16 cellular contexts compared by ENCODE assay signal in genomic region chr12:44431647-44432352, GRCh38.
A peak's percentile ranks its signal among the peaks of the same experiment; 100 is the strongest.
DNase-seq lines count a peak whose midpoint lies in the region; ATAC-seq, FAIRE-seq and TF ChIP-seq lines count a peak whose summit lies in the region.
"Had no signal": no experiment of that assay in that cellular context is flagged by ENCODE, and none has a peak within 500 bp of the region (broad histone marks: within the 10 kb centered on the region; RNA-seq: fewer than 3 reads in every experiment).

No MANE protein-coding gene starts in this region.

- H3K27ac ChIP-seq in ascending aorta, result no peak overlapping the region
- no peak overlapping the region for H3K27ac ChIP-seq in right lobe of liver
- H3K27ac ChIP-seq: Peyer's patch, transverse colon had no signal

- H3K4me1 ChIP-seq in ascending aorta (no peaks in the 10 kb centered on the region), right lobe of liver (no peaks in the 10 kb centered on the region)
- H3K4me1 ChIP-seq: HAP-1, Peyer's patch, transverse colon had no signal

- no peak for FAIRE-seq in H54 (lab: Jason Lieb, UNC)

- DNase-seq in NCI-H128 (lab: John Stamatoyannopoulos, UW; ENCODE audit: unreplicated experiment) (no peak), H54 (ENCODE audit: insufficient read length, low spot score) (no peak), ascending aorta (ENCODE audit: low spot score in 2 of 2) (no peak), right lobe of liver (no peak)
- DNase-seq: activated CD8-positive, alpha-beta memory T cell treated with anti-CD3 and anti-CD28 coated beads, Interleukin-2, amount 10 ng/mL, durations not matched to agents 7 days and 5 days; cortex of kidney; naive thymus-derived CD4-positive, alpha-beta T cell; NCI-H2107; Peyer's patch; T1000; transverse colon had no signal

- intact Hi-C loops in ascending aorta (cut with DNase I), result no loop called here
- intact Hi-C loops in right lobe of liver (cut with DNase I), result no loop called here

- ATAC-seq in GM18517 (IDR thresholded peaks at IDR 0.05; ENCODE audit: unreplicated experiment) (peak; percentile 89), GM21367 (IDR thresholded peaks at IDR 0.05; ENCODE audit: unreplicated experiment) (peak; percentile 78), HG02938 (IDR thresholded peaks at IDR 0.05; ENCODE audit: unreplicated experiment) (peak; percentile 84), HG03558 (IDR thresholded peaks at IDR 0.05; ENCODE audit: extremely low read depth, unreplicated experiment) (peak; percentile 85), right lobe of liver (no peak)
- ATAC-seq: activated CD8-positive, alpha-beta memory T cell treated with anti-CD3 and anti-CD28 coated beads, Interleukin-2, amount 10 ng/mL, durations not matched to agents 7 days and 5 days; naive thymus-derived CD4-positive, alpha-beta T cell had no signal

- 55% methylated on average over 10 of the region's 10 CpGs for WGBS in right lobe of liver (ENCODE audit: insufficient coverage, low coverage, low lambda C conversion rate, missing lambda C conversion rate)

- H3K27me3 ChIP-seq in ascending aorta, result no peaks in the 10 kb centered on the region
- no peaks in the 10 kb centered on the region for H3K27me3 ChIP-seq in right lobe of liver
- H3K27me3 ChIP-seq: Peyer's patch, transverse colon had no signal

- H3K4me3 ChIP-seq in ascending aorta (no peak overlapping the region), right lobe of liver (no peak overlapping the region)
- H3K4me3 ChIP-seq: HAP-1, Peyer's patch, transverse colon had no signal

- H3K9me3 ChIP-seq in ascending aorta, result no peaks in the 10 kb centered on the region
- H3K9me3 ChIP-seq in right lobe of liver, result no peaks in the 10 kb centered on the region
- H3K9me3 ChIP-seq: HAP-1, Peyer's patch, transverse colon had no signal

- H3K36me3 ChIP-seq in ascending aorta (no peaks in the 10 kb centered on the region), right lobe of liver (no peaks in the 10 kb centered on the region)
- H3K36me3 ChIP-seq: HAP-1, Peyer's patch, transverse colon had no signal

- no peak for TF ChIP-seq CTCF in ascending aorta (IDR thresholded peaks at IDR 0.05)
- TF ChIP-seq CTCF in right lobe of liver (IDR thresholded peaks at IDR 0.05), result no peak

- TF ChIP-seq POLR2A in H54 (IDR thresholded peaks at IDR 0.05; ENCODE audit: low read depth, low read length) (no peak), right lobe of liver (IDR thresholded peaks at IDR 0.05) (no peak)

Comparison
In these comparisons a context has a peak if more than half of its experiments do, and no peak if none do; other contexts are left out.
1. ATAC-seq: peak in GM18517 (single experiment), GM21367 (single experiment), HG02938 (single experiment) and HG03558 (single experiment); none in right lobe of liver (0 of 4).